Comparison of ENCODE assay signal across 18 cellular contexts in the genomic region with DNA sequence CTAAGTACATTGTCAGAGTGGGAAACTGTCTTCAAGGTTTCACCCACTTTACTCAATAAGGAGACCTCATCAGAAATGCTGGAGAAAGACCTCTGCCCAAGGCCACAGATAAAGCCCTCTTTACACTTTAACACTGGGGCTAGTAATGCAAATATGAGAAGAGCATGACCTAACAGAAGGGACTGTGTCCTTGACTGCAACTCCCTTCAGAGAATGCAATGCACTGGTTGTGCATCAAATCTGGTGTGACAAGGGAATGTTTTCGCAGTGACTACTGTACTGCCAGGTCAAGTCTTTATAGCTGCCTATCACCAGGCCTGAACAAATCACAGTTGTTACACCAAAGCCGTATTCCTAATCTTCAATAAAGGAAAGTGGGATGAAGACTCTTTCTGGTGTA. TPM values are rescaled to one million over a fixed set of nuclear protein-coding genes. Genes with fewer than 3 reads are reported as not detected.
DNase-seq lines count a peak whose midpoint lies in the region; ATAC-seq, FAIRE-seq and TF ChIP-seq lines count a peak whose summit lies in the region.
"Had no signal": no experiment of that assay in that cellular context is flagged by ENCODE, and none has a peak within 500 bp of the region (broad histone marks: within the 10 kb centered on the region; RNA-seq: fewer than 3 reads in every experiment).

No MANE protein-coding gene starts in this region.

- no peak overlapping the region for H2BK12ac ChIP-seq in neuronal stem cell (ENCODE audit: low read length)

- H3K4me1 ChIP-seq in HepG2 (ENCODE audit: insufficient read depth, low read length) (no peaks in the 10 kb centered on the region), right lobe of liver (no peaks in the 10 kb centered on the region), neuronal stem cell (ENCODE audit: control insufficient read depth in 2 of 2, insufficient read depth in 1 of 2, low read depth in 1 of 2, low read length in 2 of 2) (no peaks in the 10 kb centered on the region)
- H3K4me1 ChIP-seq: BLaER1 treated with 17β-estradiol and CSF1 and Interleukin-3, amounts not matched to agents 10 nM and 100 nM had no signal

- H3K14ac ChIP-seq in neuronal stem cell (ENCODE audit: low read length) = no peak overlapping the region

- no peak overlapping the region for H3K9ac ChIP-seq in HepG2 (ENCODE audit: insufficient read depth, low read depth, low read length)
- no peak overlapping the region for H3K9ac ChIP-seq in neuronal stem cell (ENCODE audit: low read depth, low read length, poor library complexity)
- H3K9ac ChIP-seq: BLaER1 treated with 17β-estradiol and CSF1 and Interleukin-3, amounts not matched to agents 10 nM and 100 nM had no signal

- H4K20me1 ChIP-seq in HepG2 (ENCODE audit: insufficient read depth, low read length) = no peaks in the 10 kb centered on the region
- H4K20me1 ChIP-seq: BLaER1 treated with 17β-estradiol and CSF1 and Interleukin-3, amounts not matched to agents 10 nM and 100 nM had no signal

- no peaks in the 10 kb centered on the region for H3K27me3 ChIP-seq in HepG2 (ENCODE audit: control insufficient read depth in 1 of 2, insufficient read depth in 2 of 2, low read length in 2 of 2)
- H3K27me3 ChIP-seq in right lobe of liver = no peaks in the 10 kb centered on the region
- H3K27me3 ChIP-seq in neuronal stem cell (ENCODE audit: control insufficient read depth in 3 of 3, insufficient read depth in 3 of 3, low read depth in 1 of 3, low read length in 3 of 3) = no peaks in the 10 kb centered on the region
- no peaks in the 10 kb centered on the region for H3K27me3 ChIP-seq in brain microvascular endothelial cell (replicated peaks)
- H3K27me3 ChIP-seq: BLaER1 treated with 17β-estradiol and CSF1 and Interleukin-3, amounts not matched to agents 10 nM and 100 nM had no signal

- H2AFZ ChIP-seq in HepG2 (ENCODE audit: low read length) (no peak overlapping the region), neuronal stem cell (ENCODE audit: low read length) (peak overlapping the region; percentile 16)

- H3K9me3 ChIP-seq in HepG2 (ENCODE audit: low read length) = no peaks in the 10 kb centered on the region
- H3K9me3 ChIP-seq in right lobe of liver = no peaks in the 10 kb centered on the region
- no peaks in the 10 kb centered on the region for H3K9me3 ChIP-seq in neuronal stem cell (replicated peaks in 1 of 2; ENCODE audit: control insufficient read depth in 2 of 2, insufficient read depth in 1 of 2, low read depth in 1 of 2, low read length in 2 of 2)
- H3K9me3 ChIP-seq: BLaER1 treated with 17β-estradiol and CSF1 and Interleukin-3, amounts not matched to agents 10 nM and 100 nM had no signal

- BruUV-seq in HepG2 (replicated peaks; lab: Mats Ljungman, UMichigan) = no TSS peak

- TF ChIP-seq CTCF in HepG2 (CRISPR knock-in tag; IDR thresholded peaks at IDR 0.05) (no peak), right lobe of liver (IDR thresholded peaks at IDR 0.05) (no peak), brain microvascular endothelial cell (IDR thresholded peaks at IDR 0.05; ENCODE audit: low read depth, low read length, missing control alignments) (no peak)

- no peak overlapping the region for H3K27ac ChIP-seq in HepG2 (ENCODE audit: extremely low read length, insufficient read depth, low read length)
- no peak overlapping the region for H3K27ac ChIP-seq in right lobe of liver
- no peak overlapping the region for H3K27ac ChIP-seq in neuronal stem cell (replicated peaks; ENCODE audit: low read length)
- H3K27ac ChIP-seq in brain microvascular endothelial cell = no peak overlapping the region
- H3K27ac ChIP-seq: BLaER1 treated with 17β-estradiol and CSF1 and Interleukin-3, amounts not matched to agents 10 nM and 100 nM had no signal

- peak; percentile 26 for FAIRE-seq in HepG2 (lab: Jason Lieb, UNC)
- FAIRE-seq: GM19239, H54, HTR-8/SVneo had no signal

- no peak overlapping the region for H4K91ac ChIP-seq in neuronal stem cell (ENCODE audit: low read depth, low read length, poor library complexity)

- no peak overlapping the region for H3K4me2 ChIP-seq in HepG2 (ENCODE audit: low read depth, low read length)
- no peak overlapping the region for H3K4me2 ChIP-seq in neuronal stem cell (ENCODE audit: insufficient read depth, low read length, poor library complexity, severe bottlenecking)
- H3K4me2 ChIP-seq: BLaER1 treated with 17β-estradiol and CSF1 and Interleukin-3, amounts not matched to agents 10 nM and 100 nM had no signal

- no peak overlapping the region for H2BK120ac ChIP-seq in neuronal stem cell (ENCODE audit: low read depth, low read length)

- CTCF ChIA-PET in HepG2 (lab: Yijun Ruan, JAX; ENCODE audit: low intra/inter-chr PET ratio, low total read pairs) = no interaction called here

- 33% methylated on average over 2 of the region's 2 CpGs for whole genome bisulfite sequencing in HepG2 (ENCODE audit: low lambda C conversion rate)
- 62% methylated on average over 2 of the region's 2 CpGs for WGBS in right lobe of liver (ENCODE audit: insufficient coverage, low coverage, low lambda C conversion rate, missing lambda C conversion rate)
- WGBS in neuronal stem cell (ENCODE audit: extremely low coverage in 2 of 2, insufficient read length in 2 of 2, insufficient replicate concordance in 1 of 2), 2 donors = no CpG with 5 or more reads among the region's 2 CpGs

- no peaks in the 10 kb centered on the region for H3K36me3 ChIP-seq in HepG2 (replicated peaks in 1 of 2; ENCODE audit: control insufficient read depth in 1 of 2, insufficient read depth in 2 of 2, low read length in 2 of 2)
- no peaks in the 10 kb centered on the region for H3K36me3 ChIP-seq in right lobe of liver
- H3K36me3 ChIP-seq in neuronal stem cell (replicated peaks in 1 of 2; ENCODE audit: control insufficient read depth in 2 of 2, insufficient read depth in 2 of 2, low read length in 2 of 2) = no peaks in the 10 kb centered on the region
- no peaks in the 10 kb centered on the region for H3K36me3 ChIP-seq in brain microvascular endothelial cell (replicated peaks)
- H3K36me3 ChIP-seq: BLaER1 treated with 17β-estradiol and CSF1 and Interleukin-3, amounts not matched to agents 10 nM and 100 nM had no signal

- ATAC-seq in HepG2 (peak; percentile 62), right lobe of liver (no peak), GM19324 (IDR thresholded peaks at IDR 0.05; ENCODE audit: low FRiP score, unreplicated experiment) (no peak)
- ATAC-seq: HCT116 had no signal

- no peak overlapping the region for H3K4me3 ChIP-seq in HepG2 (replicated peaks in 1 of 3; ENCODE audit: insufficient read depth in 1 of 3, low read depth in 2 of 3, low read length in 3 of 3)
- no peak overlapping the region for H3K4me3 ChIP-seq in right lobe of liver
- H3K4me3 ChIP-seq in neuronal stem cell (ENCODE audit: low read length in 2 of 2) = no peak overlapping the region
- no peak overlapping the region for H3K4me3 ChIP-seq in brain microvascular endothelial cell (ENCODE audit: low read depth, low read length)
- H3K4me3 ChIP-seq: BLaER1 treated with 17β-estradiol and CSF1 and Interleukin-3, amounts not matched to agents 10 nM and 100 nM had no signal

- no peak overlapping the region for H2AK5ac ChIP-seq in neuronal stem cell (ENCODE audit: low read depth, low read length)

- peak; percentile 10 for DNase-seq in HepG2 (ENCODE audit: low spot score)
- no peak for DNase-seq in right lobe of liver
- peak; percentile 49 for DNase-seq in islet precursor cell
- DNase-seq in neuronal stem cell (ENCODE audit: low spot score) = no peak
- DNase-seq in ecto neural progenitor cell (ENCODE audit: low spot score) = no peak
- DNase-seq in brain microvascular endothelial cell = no peak
- DNase-seq in NCI-H1417 treated with DMSO at 0.1 percent for 48 hours (lab: John Stamatoyannopoulos, UW) = no peak
- DNase-seq: 8988T; AML-193; CD4-positive, CD25-positive, alpha-beta regulatory T cell; DMS53; GF-D8 had no signal

- in situ Hi-C loops in HepG2 (cut with HindIII; ENCODE audit: extremely low pct_ligation_motif_present, low pct_unique_long_range_greater_than_20kb) (no loop called here), brain microvascular endothelial cell (cut with HindIII; ENCODE audit: low pct_ligation_motif_present, low sequenced_read_pairs) (no loop called here)

- POLR2A ChIA-PET in HepG2 (lab: Yijun Ruan, JAX) = no interaction called here

- no peak overlapping the region for H3K23ac ChIP-seq in neuronal stem cell (ENCODE audit: low read depth, low read length, poor library complexity)

- no peak overlapping the region for H2BK15ac ChIP-seq in neuronal stem cell (ENCODE audit: low read length)

- no peak for TF ChIP-seq EP300 in HepG2 (IDR thresholded peaks at IDR 0.05; ENCODE audit: low read depth in 2 of 2, low read length in 2 of 2)
- no peak for TF ChIP-seq EP300 in HepG2 (CRISPR knock-in tag; IDR thresholded peaks at IDR 0.05; ENCODE audit: borderline replicate concordance)

- intact Hi-C loops in HepG2 (cut with micrococcal nuclease; ENCODE audit: unreplicated experiment) (loop anchor here (2.0 kb wide), 1 partner anchor 18 kb away; no protein-coding TSS in a partner anchor), right lobe of liver (cut with DNase I) (no loop called here)

- H3K18ac ChIP-seq in neuronal stem cell (ENCODE audit: low read length) = no peak overlapping the region

- H3K79me1 ChIP-seq in neuronal stem cell (ENCODE audit: low read depth, low read length) = no peaks in the 10 kb centered on the region

- no peak for TF ChIP-seq POLR2A in HepG2 (IDR thresholded peaks at IDR 0.05; ENCODE audit: insufficient read depth in 1 of 2, low read depth in 2 of 2, low read length in 2 of 2)
- TF ChIP-seq POLR2A in right lobe of liver (IDR thresholded peaks at IDR 0.05) = no peak

- no peak overlapping the region for H4K8ac ChIP-seq in neuronal stem cell (ENCODE audit: low read depth, low read length)

- H3K4ac ChIP-seq in neuronal stem cell (ENCODE audit: low read length) = no peak overlapping the region

- no peaks in the 10 kb centered on the region for H3K79me2 ChIP-seq in HepG2 (ENCODE audit: insufficient read depth, low read length)

- H2BK5ac ChIP-seq in neuronal stem cell (ENCODE audit: low read length) = no peak overlapping the region

- TF ChIP-seq RAD21 in HepG2 (CRISPR knock-in tag; IDR thresholded peaks at IDR 0.05) = no peak

RNA-seq across cellular contexts. Expression of a gene that starts 28.6 kb away (rescaled TPM):
- total RNA-seq in HepG2 (2016; rRNA removed; fragmentation: Illumina TruSeq; extraction: Trizol) (not detected in 2 replicates), right lobe of liver (1 to 10 TPM in 5 of 6 experiments, under 1 TPM in 1; 0.84 to 4.6 (median 1.9) TPM)
- total RNA-seq in HepG2 (2016; cell fraction: cytosol; rRNA removed; fragmentation: Illumina TruSeq; extraction: Trizol; ENCODE audit: low read depth) = not detected in 2 replicates
- not detected in 2 replicates for total RNA-seq in HepG2 (2016; cell fraction: insoluble cytoplasmic fraction; rRNA removed; fragmentation: Illumina TruSeq; extraction: Trizol)
- not detected in 2 replicates for total RNA-seq in HepG2 (2016; cell fraction: membrane; rRNA removed; fragmentation: Illumina TruSeq; extraction: Trizol)
- not detected in 2 replicates for total RNA-seq in HepG2 (2016; cell fraction: nucleus; rRNA removed; fragmentation: Illumina TruSeq; extraction: Trizol)
- not detected in 2 replicates for polyA plus RNA-seq in HepG2 (2011; rRNA removed)
- not detected in 2 replicates for polyA plus RNA-seq in HepG2 (2011; cell fraction: cytosol; rRNA removed)
- not detected in 2 replicates for polyA plus RNA-seq in HepG2 (2011; cell fraction: nucleus; rRNA removed)
- not detected in 2 replicates for polyA plus RNA-seq in HepG2 (2012)
- polyA plus RNA-seq in HepG2 (2016; cell fraction: cytosol; fragmentation: Illumina TruSeq; extraction: Trizol; ENCODE audit: low read depth) = not detected in 2 replicates
- not detected in 2 replicates for polyA plus RNA-seq in HepG2 (2016; cell fraction: insoluble cytoplasmic fraction; fragmentation: Illumina TruSeq; extraction: Trizol; ENCODE audit: low read depth)
- not detected in 2 replicates for polyA plus RNA-seq in HepG2 (2016; cell fraction: membrane; fragmentation: Illumina TruSeq; extraction: Trizol; ENCODE audit: low read depth)
- polyA plus RNA-seq in HepG2 (2016; cell fraction: nucleus; fragmentation: Illumina TruSeq; extraction: Trizol; ENCODE audit: insufficient read depth, low read depth) = not detected in 2 replicates
- polyA minus RNA-seq in HepG2 (2011; rRNA and poly(A)+ RNA removed; ENCODE audit: low replicate concordance) = not detected in 2 replicates
- not detected in 2 replicates for polyA minus RNA-seq in HepG2 (2011; cell fraction: cytosol; rRNA and poly(A)+ RNA removed)
- polyA minus RNA-seq in HepG2 (2011; cell fraction: nucleus; rRNA and poly(A)+ RNA removed) = not detected in 2 replicates
- not detected for polyA plus RNA-seq in neuronal stem cell (2013, experiment 1 of 2)
- polyA plus RNA-seq in neuronal stem cell (2013, experiment 2 of 2) = not detected
- total RNA-seq: CD4-positive, CD25-positive, alpha-beta regulatory T cell had no signal
- polyA plus RNA-seq: CD4-positive, CD25-positive, alpha-beta regulatory T cell had no signal

Comparison
In these comparisons a context has a peak if more than half of its experiments do, and no peak if none do; other contexts are left out.
1. DNase-seq: peak in HepG2 (single experiment) and islet precursor cell (single experiment); none in right lobe of liver (0 of 3), neuronal stem cell (single experiment), ecto neural progenitor cell (single experiment), brain microvascular endothelial cell (single experiment) and NCI-H1417 treated with DMSO at 0.1 percent for 48 hours (single experiment).